ENCODE assay signal across 8 cellular contexts in genomic region chr15:90201150-90201943, GRCh38. TPM values are rescaled to one million over a fixed set of nuclear protein-coding genes. Genes with fewer than 3 reads are reported as not detected.
DNase-seq lines count a peak whose midpoint lies in the region; ATAC-seq, FAIRE-seq and TF ChIP-seq lines count a peak whose summit lies in the region.

Gene SEMA4B, plus strand, starts transcription at chr15:90201330. Its CDS starts 249 bp downstream, at chr15:90201579.

- H3K9me3 ChIP-seq in HepG2 (ENCODE audit: low read length) = no peaks in the 10 kb centered on the region

- FAIRE-seq in HepG2 (lab: Jason Lieb, UNC) = no peak

- peak in 1 of 2 experiments; percentile 73; a peak in 3 of 4 replicates for TF ChIP-seq POLR2A in HepG2 (IDR thresholded peaks at IDR 0.05; ENCODE audit: insufficient read depth in 1 of 2, low read depth in 2 of 2, low read length in 2 of 2)

- H3K36me3 ChIP-seq in HepG2 (replicated peaks in 1 of 2; ENCODE audit: control insufficient read depth in 1 of 2, insufficient read depth in 2 of 2, low read length in 2 of 2) = 0 out of 5 replicates have a peak, but pooled peaks cover 0 to under 1% of the 10 kb centered on the region in 2 experiments

- peak within 1 kb of the TSS; percentile 87 for H3K4me2 ChIP-seq in HepG2 (ENCODE audit: low read depth, low read length)

- no peak for TF ChIP-seq EP300 in HepG2 (IDR thresholded peaks at IDR 0.05; ENCODE audit: low read depth in 2 of 2, low read length in 2 of 2)
- TF ChIP-seq EP300 in HepG2 (CRISPR knock-in tag; IDR thresholded peaks at IDR 0.05; ENCODE audit: borderline replicate concordance) = no peak

- POLR2A ChIA-PET in HepG2 (lab: Yijun Ruan, JAX) = interaction anchor here (1.0 to 4.0 kb wide), 6 partner anchors 9 to 48 kb away, joined by 3 to 55 read pairs (median 8); partner anchors contain the start of genes CIB1, GDPGP1 and TTLL13

- intact Hi-C loops in HepG2 (cut with micrococcal nuclease; ENCODE audit: unreplicated experiment) = loop anchor here (2.0 kb wide), 1 partner anchor 19 kb away; no protein-coding TSS in a partner anchor

- peak; percentile 41 for DNase-seq in NCI-H2171 treated with DMSO at 0.1 percent for 48 hours (lab: John Stamatoyannopoulos, UW)
- DNase-seq in activated CD4-positive, alpha-beta T cell treated with anti-CD3 and anti-CD28 coated beads for 4 hours = peak; percentile 61 to 69
- DNase-seq in coronary artery (ENCODE audit: low spot score) = no peak
- DNase-seq in HepG2 (ENCODE audit: low spot score) = peak; percentile 36
- peak; percentile 58 to 64 for DNase-seq in stimulated activated CD4-positive, alpha-beta T cell treated with anti-CD3 and anti-CD28 coated beads, Interleukin-2, amount 100 ng/mL, for 48 hours

- peaks cover 26% of the 10 kb centered on the region for H3K4me1 ChIP-seq in HepG2 (ENCODE audit: insufficient read depth, low read length)

- TF ChIP-seq CTCF in 22Rv1 (IDR thresholded peaks at IDR 0.05) = no peak
- TF ChIP-seq CTCF in coronary artery (IDR thresholded peaks at IDR 0.05) = no peak
- TF ChIP-seq CTCF in HepG2 (CRISPR knock-in tag; IDR thresholded peaks at IDR 0.05) = no peak

- in situ Hi-C loops in HepG2 (cut with HindIII; ENCODE audit: extremely low pct_ligation_motif_present, low pct_unique_long_range_greater_than_20kb) = no loop called here

- under 1% methylated on average over 26 of the region's 86 CpGs for WGBS in HepG2 (ENCODE audit: low lambda C conversion rate)

- H4K20me1 ChIP-seq in HepG2 (ENCODE audit: insufficient read depth, low read length) = peaks cover 6% of the 10 kb centered on the region; the same call in 1 of the 2 replicates

- peak; percentile 85 for ATAC-seq in GM18502 (IDR thresholded peaks at IDR 0.05; ENCODE audit: poor library complexity, unreplicated experiment)
- ATAC-seq in HG02885 (IDR thresholded peaks at IDR 0.05; ENCODE audit: poor library complexity, unreplicated experiment) = peak; percentile 92
- peak; percentile 89 for ATAC-seq in HepG2

- H3K79me2 ChIP-seq in HepG2 (ENCODE audit: insufficient read depth, low read length) = peaks cover 6% of the 10 kb centered on the region

- H2AFZ ChIP-seq in HepG2 (ENCODE audit: low read length) = no peak within 1 kb of the TSS

- H3K9ac ChIP-seq in HepG2 (ENCODE audit: insufficient read depth, low read depth, low read length) = peak within 1 kb of the TSS; percentile 72

- CTCF ChIA-PET in HepG2 (lab: Yijun Ruan, JAX; ENCODE audit: low intra/inter-chr PET ratio, low total read pairs) = no interaction called here

- no TSS peak for BruUV-seq in HepG2 (replicated peaks; lab: Mats Ljungman, UMichigan)

- no peak for TF ChIP-seq RAD21 in HepG2 (CRISPR knock-in tag; IDR thresholded peaks at IDR 0.05)

- peak within 1 kb of the TSS; percentile 98 for H3K4me3 ChIP-seq in coronary artery
- peak within 1 kb of the TSS; percentile 85 to 95 (median 95) for H3K4me3 ChIP-seq in HepG2 (replicated peaks in 1 of 3; ENCODE audit: insufficient read depth in 1 of 3, low read depth in 2 of 3, low read length in 3 of 3)

- H3K27ac ChIP-seq in 22Rv1 (peak within 1 kb of the TSS; percentile 55), coronary artery (peak within 1 kb of the TSS; percentile 67 to 83), HepG2 (ENCODE audit: extremely low read length, insufficient read depth, low read length) (peak within 1 kb of the TSS; percentile 30)

- no peaks in the 10 kb centered on the region for H3K27me3 ChIP-seq in HepG2 (ENCODE audit: control insufficient read depth in 1 of 2, insufficient read depth in 2 of 2, low read length in 2 of 2)

TF ChIP-seq in HepG2, 621 proteins besides CTCF, POLR2A, EP300 and RAD21 (continues in another document):
- TF ChIP-seq NR0B2 (CRISPR knock-in tag; IDR thresholded peaks at IDR 0.05) (no peak), THRA (CRISPR knock-in tag; IDR thresholded peaks at IDR 0.05; ENCODE audit: borderline replicate concordance) (no peak), PHF20 (CRISPR knock-in tag; IDR thresholded peaks at IDR 0.05) (peak; percentile 18; the same call in 1 of the 2 replicates), MEF2D (CRISPR knock-in tag; IDR thresholded peaks at IDR 0.05) (no peak), EEA1 (CRISPR knock-in tag; IDR thresholded peaks at IDR 0.05; ENCODE audit: borderline replicate concordance) (no peak), ZNF138 (CRISPR knock-in tag; IDR thresholded peaks at IDR 0.05; ENCODE audit: low read depth) (0 out of 2 replicates have a peak, but pooled peaks have one; percentile 14), BCL3 (CRISPR knock-in tag; IDR thresholded peaks at IDR 0.05) (peak; percentile 85; the same call in 1 of the 2 replicates), STAG1 (CRISPR knock-in tag; IDR thresholded peaks at IDR 0.05) (no peak), MED8 (CRISPR knock-in tag; IDR thresholded peaks at IDR 0.05; ENCODE audit: insufficient replicate concordance) (peak; percentile 35), MTA1 (CRISPR knock-in tag; IDR thresholded peaks at IDR 0.05; ENCODE audit: borderline replicate concordance) (peak; percentile 8; the same call in 1 of the 2 replicates), ZNF431 (CRISPR knock-in tag; IDR thresholded peaks at IDR 0.05; ENCODE audit: borderline replicate concordance, low read depth) (0 out of 2 replicates have a peak, but pooled peaks have one; percentile 22), PCBP1 (IDR thresholded peaks at IDR 0.05; ENCODE audit: borderline replicate concordance, low read depth, low read length) (no peak), DNMT1 (CRISPR knock-in tag; IDR thresholded peaks at IDR 0.05) (0 out of 2 replicates have a peak, but pooled peaks have one; percentile 45)

RNA-seq across cellular contexts. Expression of gene SEMA4B, which starts in this region (rescaled TPM):
- total RNA-seq in HepG2 (2016; rRNA removed; fragmentation: Illumina TruSeq; extraction: Trizol) = 1.3 and 2.1 TPM in 2 replicates
- 2.8 and 3.6 TPM in 2 replicates for total RNA-seq in HepG2 (2016; cell fraction: cytosol; rRNA removed; fragmentation: Illumina TruSeq; extraction: Trizol; ENCODE audit: low read depth)
- total RNA-seq in HepG2 (2016; cell fraction: insoluble cytoplasmic fraction; rRNA removed; fragmentation: Illumina TruSeq; extraction: Trizol) = 1.8 and 2.7 TPM in 2 replicates
- 1.5 and 1.8 TPM in 2 replicates for total RNA-seq in HepG2 (2016; cell fraction: membrane; rRNA removed; fragmentation: Illumina TruSeq; extraction: Trizol)
- 4.4 and 5.3 TPM in 2 replicates for total RNA-seq in HepG2 (2016; cell fraction: nucleus; rRNA removed; fragmentation: Illumina TruSeq; extraction: Trizol)
- polyA plus RNA-seq in HepG2 (2011; rRNA removed) = 17.0 and 31.8 TPM in 2 replicates
- polyA plus RNA-seq in HepG2 (2011; cell fraction: cytosol; rRNA removed) = 11.3 and 13.8 TPM in 2 replicates
- 63.8 and 71.1 TPM in 2 replicates for polyA plus RNA-seq in HepG2 (2011; cell fraction: nucleus; rRNA removed)
- polyA plus RNA-seq in HepG2 (2012) = 11.2 and 22.4 TPM in 2 replicates
- polyA plus RNA-seq in HepG2 (2016; cell fraction: cytosol; fragmentation: Illumina TruSeq; extraction: Trizol; ENCODE audit: low read depth) = 0.40 and 0.47 TPM in 2 replicates
- polyA plus RNA-seq in HepG2 (2016; cell fraction: insoluble cytoplasmic fraction; fragmentation: Illumina TruSeq; extraction: Trizol; ENCODE audit: low read depth) = 2.0 and 2.2 TPM in 2 replicates
- 0.70 and 1.2 TPM in 2 replicates for polyA plus RNA-seq in HepG2 (2016; cell fraction: membrane; fragmentation: Illumina TruSeq; extraction: Trizol; ENCODE audit: low read depth)
- 14.4 and 14.8 TPM in 2 replicates for polyA plus RNA-seq in HepG2 (2016; cell fraction: nucleus; fragmentation: Illumina TruSeq; extraction: Trizol; ENCODE audit: insufficient read depth, low read depth)
- polyA minus RNA-seq in HepG2 (2011; rRNA and poly(A)+ RNA removed; ENCODE audit: low replicate concordance) = 42.2 and 71.8 TPM in 2 replicates
- polyA minus RNA-seq in HepG2 (2011; cell fraction: cytosol; rRNA and poly(A)+ RNA removed) = 25.4 and 35.9 TPM in 2 replicates
- polyA minus RNA-seq in HepG2 (2011; cell fraction: nucleus; rRNA and poly(A)+ RNA removed) = 35.4 and 39.4 TPM in 2 replicates
